In genomic region chr10:131954356-131954965, GRCh38 we compare ENCODE assay signal across 16 cellular contexts. TPM values are rescaled to one million over a fixed set of nuclear protein-coding genes. Genes with fewer than 3 reads are reported as not detected.
DNase-seq lines count a peak whose midpoint lies in the region; ATAC-seq and TF ChIP-seq lines count a peak whose summit lies in the region.
"Had no signal": no experiment of that assay in that cellular context is flagged by ENCODE, and none has a peak within 500 bp of the region (broad histone marks: within the 10 kb centered on the region; RNA-seq: fewer than 3 reads in every experiment).

No MANE protein-coding gene starts in this region.

- H2AK5ac ChIP-seq in trophoblast cell (ENCODE audit: low read length), result no peak overlapping the region

- no peak overlapping the region for H2BK120ac ChIP-seq in trophoblast cell (ENCODE audit: insufficient read depth, low read length, poor library complexity)

- peaks cover 4% of the 10 kb centered on the region for H4K20me1 ChIP-seq in osteoblast (ENCODE audit: insufficient read depth, low read length)

- H3K27me3 ChIP-seq in trophoblast cell (ENCODE audit: insufficient read depth, low read length) (no peaks in the 10 kb centered on the region), osteoblast (ENCODE audit: insufficient read depth, low read length) (no peaks in the 10 kb centered on the region)

- no peaks in the 10 kb centered on the region for H3K79me2 ChIP-seq in trophoblast cell (ENCODE audit: control insufficient read depth, insufficient read depth, low read length, poor library complexity)
- H3K79me2 ChIP-seq in osteoblast (ENCODE audit: insufficient read depth, low read length), result peaks cover 11% of the 10 kb centered on the region

- no peaks in the 10 kb centered on the region for H3K79me1 ChIP-seq in trophoblast cell (ENCODE audit: low read length)

- DNase-seq in activated T-cell treated with anti-CD3 and anti-CD28 coated beads, Interleukin-2, amount 50 U/mL, for 1 hour, result peak; percentile 7
- no peak for DNase-seq in activated T-cell treated with anti-CD3 and anti-CD28 coated beads for 4 hours
- peak; percentile 76 for DNase-seq in G401 (ENCODE audit: low spot score)
- peak; percentile 63 for DNase-seq in cerebellum (ENCODE audit: low spot score)
- DNase-seq in trophoblast cell, result no peak
- DNase-seq in kidney glomerular epithelial cell (lab: John Stamatoyannopoulos, UW), result no peak
- no peak for DNase-seq in osteoblast (ENCODE audit: insufficient read length, low spot score, missing footprints)
- DNase-seq: CD8-positive, alpha-beta T cell; COR-L47; DMS153; DND-41; GF-D8; HCEC 1CT; HFFc6 had no signal

- H3K14ac ChIP-seq in trophoblast cell (ENCODE audit: low read length), result no peak overlapping the region

- H2BK5ac ChIP-seq in trophoblast cell (ENCODE audit: low read depth, low read length, poor library complexity), result no peak overlapping the region

- H4K12ac ChIP-seq in trophoblast cell (ENCODE audit: low read depth, low read length), result no peak overlapping the region

- no peak overlapping the region for H4K8ac ChIP-seq in trophoblast cell (ENCODE audit: low read depth, low read length)

- no peak for ATAC-seq in HG03469 (IDR thresholded peaks at IDR 0.05; ENCODE audit: unreplicated experiment)
- ATAC-seq: CD8-positive, alpha-beta T cell had no signal

- H3K9ac ChIP-seq in trophoblast cell (ENCODE audit: low read length), result peak overlapping the region; percentile 23

- no CpG with 5 or more reads among the region's 21 CpGs for WGBS in trophoblast cell (ENCODE audit: extremely low coverage, insufficient coverage, insufficient read length)

- H3K9me3 ChIP-seq in trophoblast cell (ENCODE audit: insufficient read depth, low read depth, low read length) (peaks cover 2% of the 10 kb centered on the region), osteoblast (ENCODE audit: low read depth, low read length) (no peaks in the 10 kb centered on the region)

- no peak overlapping the region for H3K27ac ChIP-seq in trophoblast cell (ENCODE audit: low read depth, low read length)
- H3K27ac ChIP-seq in osteoblast (ENCODE audit: low read depth, low read length), result no peak overlapping the region
- H3K27ac ChIP-seq: 22Rv1 had no signal

- H3K4ac ChIP-seq in trophoblast cell (ENCODE audit: low read depth, low read length), result no peak overlapping the region

- no peak overlapping the region for H4K91ac ChIP-seq in trophoblast cell (ENCODE audit: low read depth, low read length)

- no peak overlapping the region for H2BK12ac ChIP-seq in trophoblast cell (ENCODE audit: low read length)

- no peak overlapping the region for H3K23ac ChIP-seq in trophoblast cell (ENCODE audit: low read length)

- no peak overlapping the region for H3K18ac ChIP-seq in trophoblast cell (ENCODE audit: low read length)

- H3K4me3 ChIP-seq in trophoblast cell (ENCODE audit: low read depth, low read length) (peak overlapping the region; percentile 30), osteoblast (ENCODE audit: insufficient read depth, low read length) (no peak overlapping the region)

- TF ChIP-seq CTCF in osteoblast (IDR thresholded peaks at IDR 0.05; ENCODE audit: extremely low read depth, low read depth, low read length), result no peak

- H3K4me1 ChIP-seq in trophoblast cell (ENCODE audit: control insufficient read depth in 1 of 2, insufficient read depth in 2 of 2, low read length in 2 of 2) (no peaks in the 10 kb centered on the region), osteoblast (ENCODE audit: insufficient read depth, low read length) (no peaks in the 10 kb centered on the region)

- H3K4me2 ChIP-seq in trophoblast cell (ENCODE audit: low read length) (no peak overlapping the region), osteoblast (ENCODE audit: insufficient read depth, low read length) (no peak overlapping the region)

- in situ Hi-C loops in G401 (cut with HindIII; ENCODE audit: low sequenced_read_pairs), result no loop called here

- H2AFZ ChIP-seq in trophoblast cell (ENCODE audit: insufficient read depth, low read length, poor library complexity) (no peak overlapping the region), osteoblast (ENCODE audit: low read length) (no peak overlapping the region)

- H3K36me3 ChIP-seq in trophoblast cell (ENCODE audit: control insufficient read depth in 1 of 2, insufficient read depth in 2 of 2, low read length in 2 of 2) (peaks cover 63 to 64% of the 10 kb centered on the region in 2 experiments), osteoblast (ENCODE audit: insufficient read depth, low read length) (peaks cover 34% of the 10 kb centered on the region)

RNA-seq across cellular contexts. Expression of gene BNIP3, which starts 27.3 kb away (rescaled TPM):
- total RNA-seq in G401 (2014; rRNA removed; shearing (Covaris generic)), result 81.6 and 96.5 TPM in 2 replicates
- total RNA-seq in cerebellum (31.1 TPM), osteoblast (53.0 and 112 TPM in 2 replicates)
- polyA plus RNA-seq in trophoblast cell (2013), result 237 and 248 TPM in 2 replicates

RNA-seq across cellular contexts. Expression of gene PPP2R2D, which starts 53.7 kb away (rescaled TPM):
- 32.2 and 57.5 TPM in 2 replicates for total RNA-seq in G401 (2014; rRNA removed; shearing (Covaris generic))
- total RNA-seq in cerebellum, result 51.1 TPM
- 40.4 and 40.5 TPM in 2 replicates for polyA plus RNA-seq in trophoblast cell (2013)
- 23.9 and 30.1 TPM in 2 replicates for total RNA-seq in osteoblast

Comparison
In these comparisons a context has a peak if more than half of its experiments do, and no peak if none do; other contexts are left out.
1. DNase-seq: peak in activated T-cell treated with anti-CD3 and anti-CD28 coated beads, Interleukin-2, amount 50 U/mL, for 1 hour (single experiment), G401 (single experiment) and cerebellum (single experiment); none in activated T-cell treated with anti-CD3 and anti-CD28 coated beads for 4 hours (single experiment), trophoblast cell (0 of 2), kidney glomerular epithelial cell (single experiment) and osteoblast (single experiment).